In the genomic region with DNA sequence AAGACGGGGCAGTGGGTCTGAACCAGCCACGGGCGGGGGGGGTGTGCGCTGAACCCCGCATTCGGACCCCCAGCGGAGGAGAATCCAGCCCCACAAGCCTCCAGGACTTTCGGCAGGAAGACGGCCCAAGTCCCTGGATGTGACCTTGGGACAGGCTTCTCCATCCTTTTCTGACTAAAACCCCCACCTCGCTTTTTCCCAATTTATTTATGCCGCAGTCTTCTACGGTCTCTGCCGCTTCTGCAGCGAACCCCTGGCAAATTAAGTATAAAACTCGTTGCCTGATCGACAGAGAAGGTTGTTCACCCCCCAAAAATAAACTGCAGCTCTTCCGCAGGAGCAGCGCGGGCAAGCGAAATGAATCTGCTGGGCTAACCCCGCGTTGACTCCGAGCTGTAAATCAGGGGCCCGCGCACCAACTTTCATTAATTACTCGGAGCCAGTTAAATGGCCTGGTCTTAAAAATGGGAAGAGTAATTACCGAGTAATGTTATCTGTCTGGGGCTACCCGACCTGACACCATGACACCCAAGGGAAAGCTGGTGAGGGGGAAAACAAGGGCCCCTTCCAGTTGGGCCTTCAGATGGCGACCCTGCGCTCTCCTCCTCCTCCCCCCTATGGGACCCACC, we compare ENCODE assay signal across 25 cellular contexts. TPM values are rescaled to one million over a fixed set of nuclear protein-coding genes. Genes with fewer than 3 reads are reported as not detected.
"Had no signal": no experiment of that assay in that cellular context is flagged by ENCODE, and none has a peak within 500 bp of the region (broad histone marks: within the 10 kb centered on the region; RNA-seq: fewer than 3 reads in every experiment).

No MANE protein-coding gene starts in this region.

- H3K4me3 Mint-ChIP-seq: activated B cell treated with CpG ODN at 0.5 μM for 24 hours; activated CD4-positive, alpha-beta T cell treated with anti-CD3 and anti-CD28 coated beads for 36 hours; activated T-cell treated with anti-CD3 and anti-CD28 coated beads, Interleukin-2, amount 50 U/mL, for 24 hours; dendritic cell treated with granulocyte-macrophage colony-stimulating factor and Interleukin-4, amounts not matched to agents 40 ng/mL and 50 ng/mL, for 4 days; T-helper 1 cell treated with Interleukin-12 subunit alpha and Interleukin-12 subunit beta and Interleukin-4 antibody, amounts not matched to agents 30 μg/mL and 1 μg/mL, for 36 hours had no signal

- H3K27ac Mint-ChIP-seq: activated B cell treated with CpG ODN at 0.5 μM for 24 hours; activated CD4-positive, alpha-beta T cell treated with anti-CD3 and anti-CD28 coated beads for 36 hours; activated naive CD4-positive, alpha-beta T cell treated with anti-CD3 and anti-CD28 coated beads, Interleukin-2, amount 50 U/mL, for 72 hours; activated T-cell treated with anti-CD3 and anti-CD28 coated beads, Interleukin-2, amount 50 U/mL, for 24 hours; activated T-helper 17 cell treated with anti-CD3 and anti-CD28 coated beads, Interleukin-2, amount 50 U/mL, for 72 hours; dendritic cell treated with granulocyte-macrophage colony-stimulating factor and Interleukin-4, amounts not matched to agents 40 ng/mL and 50 ng/mL, for 4 days; T-helper 1 cell treated with Interleukin-12 subunit alpha and Interleukin-12 subunit beta and Interleukin-4 antibody, amounts not matched to agents 30 μg/mL and 1 μg/mL, for 36 hours had no signal

- ATAC-seq: activated T-helper 17 cell treated with anti-CD3 and anti-CD28 coated beads, Interleukin-2, amount 50 U/mL, for 72 hours; heart left ventricle; left lung; naive thymus-derived CD8-positive, alpha-beta T cell; sciatic nerve; upper lobe of right lung had no signal

- H3K27ac ChIP-seq: ascending aorta, brain microvascular endothelial cell, left lung, upper lobe of right lung had no signal

- H3K36me3 ChIP-seq: ascending aorta, brain microvascular endothelial cell, left lung, upper lobe of right lung had no signal

- DNase-seq: activated B cell treated with CpG ODN at 0.5 μM for 24 hours; activated CD4-positive, alpha-beta T cell treated with anti-CD3 and anti-CD28 coated beads, Interleukin-2, amount 50 U/mL, for 4 hours; activated CD8-positive, alpha-beta memory T cell treated with anti-CD3 and anti-CD28 coated beads for 24 hours; activated CD8-positive, alpha-beta memory T cell treated with anti-CD3 and anti-CD28 coated beads, Interleukin-2, amount 50 U/mL, for 4 hours; activated T-cell treated with anti-CD3 and anti-CD28 coated beads, Interleukin-2, amount 50 U/mL, for 24 hours; brain microvascular endothelial cell; caudate nucleus; effector CD4-positive, alpha-beta T cell; heart left ventricle; naive thymus-derived CD8-positive, alpha-beta T cell; small intestine; stimulated activated CD4-positive, alpha-beta T cell treated with anti-CD3 and anti-CD28 coated beads, Interleukin-15, amount 100 ng/mL, for 24 hours; stimulated activated CD4-positive, alpha-beta T cell treated with anti-CD3 and anti-CD28 coated beads, Interleukin-2, amount 100 ng/mL, for 48 hours; stimulated activated CD8-positive, alpha-beta memory T cell treated with anti-CD3 and anti-CD28 coated beads, Interleukin-4, amount 100 ng/mL, for 48 hours; stimulated activated naive CD4-positive, alpha-beta T cell; upper lobe of right lung had no signal

- H3K9me3 ChIP-seq: ascending aorta, heart left ventricle, left lung, upper lobe of right lung had no signal

- H3K4me1 ChIP-seq: ascending aorta, upper lobe of right lung had no signal

- H3K4me3 ChIP-seq: ascending aorta, heart left ventricle, left lung, upper lobe of right lung had no signal

- H3K9me3 Mint-ChIP-seq: activated B cell treated with CpG ODN at 0.5 μM for 24 hours; activated naive CD4-positive, alpha-beta T cell treated with anti-CD3 and anti-CD28 coated beads, Interleukin-2, amount 50 U/mL, for 72 hours; activated T-cell treated with anti-CD3 and anti-CD28 coated beads, Interleukin-2, amount 50 U/mL, for 24 hours; activated T-helper 17 cell treated with anti-CD3 and anti-CD28 coated beads, Interleukin-2, amount 50 U/mL, for 72 hours; dendritic cell treated with granulocyte-macrophage colony-stimulating factor and Interleukin-4, amounts not matched to agents 40 ng/mL and 50 ng/mL, for 4 days; T-helper 1 cell treated with Interleukin-12 subunit alpha and Interleukin-12 subunit beta and Interleukin-4 antibody, amounts not matched to agents 30 μg/mL and 1 μg/mL, for 36 hours had no signal

RNA-seq across cellular contexts. Expression of gene WT1, which starts 6.6 kb away (rescaled TPM):
- polyA plus RNA-seq: keratinocyte; naive thymus-derived CD8-positive, alpha-beta T cell; small intestine had no signal
